10 cellular contexts compared by ENCODE assay signal in genomic region chr3:63914312-63914711, GRCh38. TPM values are rescaled to one million over a fixed set of nuclear protein-coding genes. Genes with fewer than 3 reads are reported as not detected.
DNase-seq lines count a peak whose midpoint lies in the region; ATAC-seq and TF ChIP-seq lines count a peak whose summit lies in the region.
"Had no signal": no experiment of that assay in that cellular context is flagged by ENCODE, and none has a peak within 500 bp of the region (broad histone marks: within the 10 kb centered on the region; RNA-seq: fewer than 3 reads in every experiment).

No MANE protein-coding gene starts in this region.

- POLR2A ChIA-PET in activated CD4-positive, alpha-beta T cell treated with anti-CD3 and anti-CD28 coated beads, Interleukin-2, amount 10 ng/mL, durations not matched to agents 7 days and 5 days (lab: Charles Lee), result no interaction called here

- H3K4me3 ChIP-seq in suprapubic skin, result peak overlapping the region; percentile 92
- H3K4me3 ChIP-seq: mucosa of descending colon, SJCRH30 had no signal

- no peak for TF ChIP-seq POLR2A in suprapubic skin (IDR thresholded peaks at IDR 0.05)

- peaks cover 57% of the 10 kb centered on the region for H3K4me1 Mint-ChIP-seq in activated CD4-positive, alpha-beta T cell treated with anti-CD3 and anti-CD28 coated beads, Interleukin-2, amount 10 ng/mL, durations not matched to agents 7 days and 5 days
- H3K4me1 Mint-ChIP-seq in activated naive CD8-positive, alpha-beta T cell treated with anti-CD3 and anti-CD28 coated beads for 36 hours, result peaks cover 47% of the 10 kb centered on the region

- H3K36me3 Mint-ChIP-seq in activated CD4-positive, alpha-beta T cell treated with anti-CD3 and anti-CD28 coated beads, Interleukin-2, amount 10 ng/mL, durations not matched to agents 7 days and 5 days (ENCODE audit: low read depth), result peaks cover 51% of the 10 kb centered on the region
- peaks cover 50% of the 10 kb centered on the region for H3K36me3 Mint-ChIP-seq in activated naive CD8-positive, alpha-beta T cell treated with anti-CD3 and anti-CD28 coated beads for 36 hours

- no peaks in the 10 kb centered on the region for H3K9me3 Mint-ChIP-seq in activated CD4-positive, alpha-beta T cell treated with anti-CD3 and anti-CD28 coated beads, Interleukin-2, amount 10 ng/mL, durations not matched to agents 7 days and 5 days
- no peaks in the 10 kb centered on the region for H3K9me3 Mint-ChIP-seq in activated naive CD8-positive, alpha-beta T cell treated with anti-CD3 and anti-CD28 coated beads for 36 hours

- H3K27ac ChIP-seq in suprapubic skin, result peak overlapping the region; percentile 97
- H3K27ac ChIP-seq: SJCRH30 had no signal

- no peaks in the 10 kb centered on the region for H3K27me3 Mint-ChIP-seq in activated CD4-positive, alpha-beta T cell treated with anti-CD3 and anti-CD28 coated beads, Interleukin-2, amount 10 ng/mL, durations not matched to agents 7 days and 5 days
- H3K27me3 Mint-ChIP-seq in activated naive CD8-positive, alpha-beta T cell treated with anti-CD3 and anti-CD28 coated beads for 36 hours, result no peaks in the 10 kb centered on the region

- no peak for TF ChIP-seq CTCF in suprapubic skin (IDR thresholded peaks at IDR 0.05)

- 25% methylated on average over 5 of the region's 5 CpGs for WGBS in suprapubic skin

- H3K4me3 Mint-ChIP-seq in activated CD4-positive, alpha-beta T cell treated with anti-CD3 and anti-CD28 coated beads, Interleukin-2, amount 10 ng/mL, durations not matched to agents 7 days and 5 days, result peak overlapping the region; percentile 89
- H3K4me3 Mint-ChIP-seq in activated naive CD8-positive, alpha-beta T cell treated with anti-CD3 and anti-CD28 coated beads for 36 hours, result peak overlapping the region; percentile 89

- H3K27ac Mint-ChIP-seq in activated CD4-positive, alpha-beta T cell treated with anti-CD3 and anti-CD28 coated beads, Interleukin-2, amount 10 ng/mL, durations not matched to agents 7 days and 5 days, result peak overlapping the region; percentile 31
- peak overlapping the region; percentile 50 for H3K27ac Mint-ChIP-seq in activated naive CD8-positive, alpha-beta T cell treated with anti-CD3 and anti-CD28 coated beads for 36 hours

- no peaks in the 10 kb centered on the region for H3K9me3 ChIP-seq in suprapubic skin
- H3K9me3 ChIP-seq: mucosa of descending colon, SJCRH30 had no signal

- peaks cover 23% of the 10 kb centered on the region for H3K36me3 ChIP-seq in suprapubic skin

- CTCF ChIA-PET in activated CD4-positive, alpha-beta T cell treated with anti-CD3 and anti-CD28 coated beads, Interleukin-2, amount 10 ng/mL, durations not matched to agents 7 days and 5 days (lab: Charles Lee), result no interaction called here

- no peak for DNase-seq in activated CD4-positive, alpha-beta T cell treated with anti-CD3 and anti-CD28 coated beads, Interleukin-2, amount 10 ng/mL, durations not matched to agents 7 days and 5 days
- no peak for DNase-seq in activated CD4-positive, alpha-beta T cell treated with anti-CD3 and anti-CD28 coated beads for 1 hour
- no peak for DNase-seq in activated naive CD8-positive, alpha-beta T cell treated with anti-CD3 and anti-CD28 coated beads for 36 hours
- DNase-seq in left lobe of liver (ENCODE audit: low spot score), result peak; percentile 68
- DNase-seq in suprapubic skin (ENCODE audit: low spot score in 2 of 2), result no peak
- DNase-seq in NCI-H2196 treated with DMSO at 0.1 percent for 48 hours (lab: John Stamatoyannopoulos, UW; ENCODE audit: unreplicated experiment), result no peak
- DNase-seq in stimulated activated CD4-positive, alpha-beta T cell treated with anti-CD3 and anti-CD28 coated beads, Interleukin-15, amount 100 ng/mL, for 24 hours, result no peak
- DNase-seq: SJCRH30 had no signal

- no peak for ATAC-seq in left lobe of liver
- no peak for ATAC-seq in HG02678 (IDR thresholded peaks at IDR 0.05; ENCODE audit: unreplicated experiment)
- ATAC-seq: mucosa of descending colon had no signal

- no peak for TF ChIP-seq EP300 in suprapubic skin (IDR thresholded peaks at IDR 0.05)

- H3K4me1 ChIP-seq in suprapubic skin, result peaks cover 29% of the 10 kb centered on the region
- H3K4me1 ChIP-seq: SJCRH30 had no signal

- no peaks in the 10 kb centered on the region for H3K27me3 ChIP-seq in suprapubic skin
- H3K27me3 ChIP-seq: SJCRH30 had no signal

RNA-seq across cellular contexts. Expression of gene SCAANT1, which starts 2.1 kb away (rescaled TPM):
- total RNA-seq in activated CD4-positive, alpha-beta T cell treated with anti-CD3 and anti-CD28 coated beads, Interleukin-2, amount 10 ng/mL, durations not matched to agents 7 days and 5 days, result not detected
- not detected for total RNA-seq in activated naive CD8-positive, alpha-beta T cell treated with anti-CD3 and anti-CD28 coated beads for 36 hours
- total RNA-seq in left lobe of liver (not detected), suprapubic skin (not detected)
- total RNA-seq: mucosa of descending colon, SJCRH30 had no signal

RNA-seq across cellular contexts. Expression of gene ATXN7, which starts 50.6 kb away (rescaled TPM):
- total RNA-seq in activated CD4-positive, alpha-beta T cell treated with anti-CD3 and anti-CD28 coated beads, Interleukin-2, amount 10 ng/mL, durations not matched to agents 7 days and 5 days, result 10 to 100 TPM; 70.0 to 95.0 TPM
- 10 to 100 TPM; 26.5 to 28.6 TPM for total RNA-seq in activated naive CD8-positive, alpha-beta T cell treated with anti-CD3 and anti-CD28 coated beads for 36 hours
- total RNA-seq in left lobe of liver (12.7 TPM), suprapubic skin (100 to 1,000 TPM in 1 of 4 donors, 10 to 100 TPM in 3; 22.9 to 101 (median 44.2) TPM)

RNA-seq across cellular contexts. Expression of gene THOC7, which starts 50.7 kb away (rescaled TPM):
- total RNA-seq in activated CD4-positive, alpha-beta T cell treated with anti-CD3 and anti-CD28 coated beads, Interleukin-2, amount 10 ng/mL, durations not matched to agents 7 days and 5 days, result 10 to 100 TPM; 62.2 to 68.8 TPM
- 10 to 100 TPM; 85.4 to 92.7 TPM for total RNA-seq in activated naive CD8-positive, alpha-beta T cell treated with anti-CD3 and anti-CD28 coated beads for 36 hours
- total RNA-seq in left lobe of liver, result 20.8 TPM
- total RNA-seq in suprapubic skin, result 10 to 100 TPM; 28.0 to 48.8 (median 40.1) TPM
